20 cellular contexts compared by ENCODE assay signal in genomic region chr7:5652118-5652517, GRCh38. TPM values are rescaled to one million over a fixed set of nuclear protein-coding genes. Genes with fewer than 3 reads are reported as not detected.
DNase-seq lines count a peak whose midpoint lies in the region; ATAC-seq and TF ChIP-seq lines count a peak whose summit lies in the region.
"Had no signal": no experiment of that assay in that cellular context is flagged by ENCODE, and none has a peak within 500 bp of the region (broad histone marks: within the 10 kb centered on the region; RNA-seq: fewer than 3 reads in every experiment).

No MANE protein-coding gene starts in this region.

- H3K9ac ChIP-seq in smooth muscle cell (ENCODE audit: low read depth), result no peak overlapping the region
- H3K9ac ChIP-seq: KMS-11 had no signal

- H4K20me1 ChIP-seq in smooth muscle cell (ENCODE audit: low read depth), result peaks cover 12% of the 10 kb centered on the region

- H3K36me3 ChIP-seq in neutrophil (peaks cover 54% of the 10 kb centered on the region), smooth muscle cell (ENCODE audit: low read depth) (peaks cover 2% of the 10 kb centered on the region)

- intact Hi-C loops in dorsolateral prefrontal cortex (cut with DNase I), result no loop called here

- H3K4me1 ChIP-seq in neutrophil (ENCODE audit: control insufficient read depth in 1 of 2, insufficient read depth in 1 of 2, low read depth in 1 of 2, low read length in 1 of 2), result peaks cover 14 to 17% of the 10 kb centered on the region in 2 experiments
- peaks cover 7% of the 10 kb centered on the region for H3K4me1 ChIP-seq in smooth muscle cell (ENCODE audit: low read depth)
- H3K4me1 ChIP-seq: A549, Peyer's patch had no signal

- no peak for ATAC-seq in stimulated activated naive CD8-positive, alpha-beta T cell treated with anti-CD3 and anti-CD28 coated beads, Interleukin-15, amount 100 ng/mL, for 72 hours
- no peak for ATAC-seq in stimulated activated naive CD8-positive, alpha-beta T cell treated with anti-CD3 and anti-CD28 coated beads, Interleukin-15, Interleukin-2, amounts not matched to agents 100 U/mL and 50 U/mL, for 24 hours
- ATAC-seq: A549, HCT116 had no signal

- DNase-seq in stimulated activated naive CD8-positive, alpha-beta T cell treated with anti-CD3 and anti-CD28 coated beads, Interleukin-15, amount 100 ng/mL, for 72 hours, result no peak
- no peak for DNase-seq in stimulated activated naive CD8-positive, alpha-beta T cell treated with anti-CD3 and anti-CD28 coated beads, Interleukin-15, Interleukin-2, amounts not matched to agents 100 U/mL and 50 U/mL, for 24 hours
- DNase-seq in dorsolateral prefrontal cortex (no peak), 8988T (no peak), smooth muscle cell (lab: John Stamatoyannopoulos, UW; ENCODE audit: unreplicated experiment) (no peak), NAMALWA (ENCODE audit: low spot score) (no peak)
- DNase-seq: CD4-positive, alpha-beta T cell; COR-L47; DMS79; GOT3; IMR-90; NCI-H1417 treated with DMSO at 0.1 percent for 48 hours; NCI-H187; NCI-H446; NCI-H526; Peyer's patch had no signal

- H3K4me3 Mint-ChIP-seq in stimulated activated naive CD8-positive, alpha-beta T cell treated with anti-CD3 and anti-CD28 coated beads, Interleukin-15, amount 100 ng/mL, for 72 hours, result no peak overlapping the region
- H3K4me3 Mint-ChIP-seq: CD4-positive, alpha-beta T cell had no signal

- H3K9me3 Mint-ChIP-seq in stimulated activated naive CD8-positive, alpha-beta T cell treated with anti-CD3 and anti-CD28 coated beads, Interleukin-15, amount 100 ng/mL, for 72 hours, result no peaks in the 10 kb centered on the region
- H3K9me3 Mint-ChIP-seq: CD4-positive, alpha-beta T cell had no signal

- no peak overlapping the region for H3K4me2 ChIP-seq in smooth muscle cell
- H3K4me2 ChIP-seq: A549, KMS-11 had no signal

- H3K4me3 ChIP-seq in dorsolateral prefrontal cortex (no peak overlapping the region), neutrophil (ENCODE audit: low read depth in 1 of 2, low read length in 1 of 2) (no peak overlapping the region), smooth muscle cell (no peak overlapping the region)
- H3K4me3 ChIP-seq: A549, Peyer's patch had no signal

- H3K27me3 ChIP-seq in dorsolateral prefrontal cortex, result no peaks in the 10 kb centered on the region
- no peaks in the 10 kb centered on the region for H3K27me3 ChIP-seq in neutrophil
- no peaks in the 10 kb centered on the region for H3K27me3 ChIP-seq in smooth muscle cell (ENCODE audit: low read depth)
- H3K27me3 ChIP-seq: Peyer's patch had no signal

- peak overlapping the region; percentile 27 to 82 for H3K27ac Mint-ChIP-seq in stimulated activated naive CD8-positive, alpha-beta T cell treated with anti-CD3 and anti-CD28 coated beads, Interleukin-15, amount 100 ng/mL, for 72 hours
- H3K27ac Mint-ChIP-seq: CD4-positive, alpha-beta T cell had no signal

- H3K27me3 Mint-ChIP-seq in stimulated activated naive CD8-positive, alpha-beta T cell treated with anti-CD3 and anti-CD28 coated beads, Interleukin-15, amount 100 ng/mL, for 72 hours, result no peaks in the 10 kb centered on the region
- H3K27me3 Mint-ChIP-seq: CD4-positive, alpha-beta T cell had no signal

- TF ChIP-seq CTCF in dorsolateral prefrontal cortex (IDR thresholded peaks at IDR 0.05 in 54 of 56, conservative IDR thresholded peaks at IDR 0.05 in 2 of 56; ENCODE audit: low read depth in 1 of 56, partially characterized antibody in 56 of 56), result no peak
- no peak for TF ChIP-seq CTCF in neutrophil (IDR thresholded peaks at IDR 0.05)
- TF ChIP-seq CTCF in smooth muscle cell (IDR thresholded peaks at IDR 0.05; ENCODE audit: borderline replicate concordance, insufficient read depth, poor library complexity, severe bottlenecking), result no peak

- H3K79me2 ChIP-seq in smooth muscle cell (ENCODE audit: low read depth), result no peaks in the 10 kb centered on the region

- H3K9me3 ChIP-seq in neutrophil (no peaks in the 10 kb centered on the region), smooth muscle cell (replicated peaks; ENCODE audit: low read depth) (no peaks in the 10 kb centered on the region)
- H3K9me3 ChIP-seq: A549, Peyer's patch had no signal

- peaks cover 11% of the 10 kb centered on the region for H3K4me1 Mint-ChIP-seq in stimulated activated naive CD8-positive, alpha-beta T cell treated with anti-CD3 and anti-CD28 coated beads, Interleukin-15, amount 100 ng/mL, for 72 hours

- H3K27ac ChIP-seq in dorsolateral prefrontal cortex, result peak overlapping the region in 34 of 59 donors; percentile 4 to 86 (median 61)
- peak overlapping the region; percentile 67 for H3K27ac ChIP-seq in neutrophil
- no peak overlapping the region for H3K27ac ChIP-seq in smooth muscle cell (ENCODE audit: low read depth)
- H3K27ac ChIP-seq: A549, KMS-11, Peyer's patch had no signal

- WGBS in smooth muscle cell (ENCODE audit: low lambda C conversion rate), result 98% methylated on average over 6 of the region's 6 CpGs

- peaks cover 3% of the 10 kb centered on the region for H3F3A ChIP-seq in smooth muscle cell (ENCODE audit: low read depth)

- H2AFZ ChIP-seq in smooth muscle cell (ENCODE audit: low read depth), result no peak overlapping the region

RNA-seq across cellular contexts. Expression of gene FSCN1, which starts 59.5 kb away (rescaled TPM):
- total RNA-seq in dorsolateral prefrontal cortex (100 to 1,000 TPM in 118 of 120 experiments, 10 to 100 TPM in 2; 87.7 to 275 (median 145) TPM), smooth muscle cell (307 and 324 TPM in 2 replicates)
- 312 and 336 TPM in 2 replicates for polyA plus RNA-seq in smooth muscle cell
